ENCODE assay signal across 7 cellular contexts in genomic region chr22:38505595-38506117, GRCh38. TPM values are rescaled to one million over a fixed set of nuclear protein-coding genes. Genes with fewer than 3 reads are reported as not detected.
DNase-seq lines count a peak whose midpoint lies in the region; ATAC-seq and TF ChIP-seq lines count a peak whose summit lies in the region.

No MANE protein-coding gene starts in this region.

- peaks cover 15% of the 10 kb centered on the region; the same call in 1 of the 2 replicates for H3F3A ChIP-seq in GM23338 (replicated peaks; ENCODE audit: low read depth)

- no peaks in the 10 kb centered on the region for H3K9me2 ChIP-seq in GM23338 (ENCODE audit: insufficient read depth)

- DNase-seq in GM12864 (ENCODE audit: low read depth): no peak
- peak; percentile 52 for DNase-seq in GM23338 (ENCODE audit: low spot score)
- DNase-seq in M059J (ENCODE audit: low read depth): peak; percentile 43
- peak in 2 of 3 experiments; percentile 36 to 48 for DNase-seq in activated CD8-positive, alpha-beta memory T cell treated with anti-CD3 and anti-CD28 coated beads for 48 hours (ENCODE audit: low read depth in 2 of 3, low spot score in 2 of 3)
- DNase-seq in epithelial cell of prostate (ENCODE audit: low read depth, low spot score): no peak
- peak; percentile 65 for DNase-seq in mucosa of gallbladder (ENCODE audit: low spot score)
- DNase-seq in stimulated activated CD8-positive, alpha-beta memory T cell treated with anti-CD3 and anti-CD28 coated beads, Interleukin-4, amount 100 ng/mL, for 48 hours: peak; percentile 74

- peaks cover 28% of the 10 kb centered on the region for H3K4me1 Mint-ChIP-seq in GM23338

- H3K9me3 Mint-ChIP-seq in GM23338: no peaks in the 10 kb centered on the region; the same call in 2 of the 3 replicates

- H3K4me2 ChIP-seq in GM23338: peak overlapping the region; percentile 82

- H3K4me3 ChIP-seq in GM12864 (ENCODE audit: low read depth, low read length) (peak overlapping the region; percentile 83), GM23338 (peak overlapping the region; percentile 99)

- H3K4me1 ChIP-seq in GM23338 (ENCODE audit: insufficient read depth): peaks cover 22% of the 10 kb centered on the region

- no peaks in the 10 kb centered on the region for H3K27me3 ChIP-seq in GM23338 (ENCODE audit: insufficient read depth)

- H4K20me1 ChIP-seq in GM23338 (replicated peaks; ENCODE audit: insufficient read depth): peaks cover 32% of the 10 kb centered on the region

- peak overlapping the region; percentile 97 for H3K27ac ChIP-seq in GM23338 (ENCODE audit: low read depth)
- H3K27ac ChIP-seq in epithelial cell of prostate: peak overlapping the region; percentile 95

- H3K27ac Mint-ChIP-seq in GM23338: peak overlapping the region; percentile 100

- H3K79me2 ChIP-seq in GM23338 (replicated peaks; ENCODE audit: insufficient read depth): peaks cover 54% of the 10 kb centered on the region

- peaks cover 25% of the 10 kb centered on the region for H3K27me3 Mint-ChIP-seq in GM23338 (ENCODE audit: insufficient read depth, low read depth, poor library complexity)

- peak; percentile 67 for ATAC-seq in GM23338

- peaks cover 50% of the 10 kb centered on the region for H3K36me3 Mint-ChIP-seq in GM23338 (ENCODE audit: low read depth)

- H2AFZ ChIP-seq in GM23338: no peak overlapping the region

- H3K36me3 ChIP-seq in GM23338 (ENCODE audit: insufficient read depth): peaks cover 20% of the 10 kb centered on the region

- H3K4me3 Mint-ChIP-seq in GM23338: peak overlapping the region; percentile 98

- TF ChIP-seq CTCF in GM12864 (IDR thresholded peaks at IDR 0.05; ENCODE audit: low read depth, low read length, missing control alignments): no peak
- TF ChIP-seq CTCF in GM23338 (conservative IDR thresholded peaks at IDR 0.05; ENCODE audit: low read depth in 2 of 2): no peak

TF ChIP-seq in GM23338, 12 proteins besides CTCF, POLR2A, EP300 and RAD21 (continues in another document):
- TF ChIP-seq POLR2AphosphoS5 (IDR thresholded peaks at IDR 0.05; ENCODE audit: low read depth) (no peak), ETS1 (IDR thresholded peaks at IDR 0.05) (no peak), CREB1 (CRISPR knock-in tag; IDR thresholded peaks at IDR 0.05; ENCODE audit: low read depth) (no peak), EZH2phosphoT487 (IDR thresholded peaks at IDR 0.05; ENCODE audit: unreplicated experiment) (no peak), EZH2 (IDR thresholded peaks at IDR 0.05; ENCODE audit: low read depth, unreplicated experiment) (no peak), ZNF462 (CRISPR knock-in tag; IDR thresholded peaks at IDR 0.05) (no peak), REST (IDR thresholded peaks at IDR 0.05; ENCODE audit: unreplicated experiment) (no peak)

RNA-seq across cellular contexts. Expression of gene DDX17, which starts 0.5 kb away (rescaled TPM):
- 452 and 603 TPM in 2 replicates for total RNA-seq in GM23338 (2014; rRNA removed; shearing (Covaris generic))
- 88.0 and 91.0 TPM in 2 replicates for polyA plus RNA-seq in GM23338 (2016; fragmentation: Nextera tagmentation; extraction: Ambion mirVana)
- 233 and 380 TPM in 2 replicates for total RNA-seq in M059J (2014; rRNA removed; shearing (Covaris generic))
- 535 TPM for total RNA-seq in mucosa of gallbladder

RNA-seq across cellular contexts. Expression of gene KDELR3, which starts 37.8 kb away (rescaled TPM):
- total RNA-seq in GM23338 (2014; rRNA removed; shearing (Covaris generic)): 5.6 and 11.1 TPM in 2 replicates
- 5.7 and 7.8 TPM in 2 replicates for polyA plus RNA-seq in GM23338 (2016; fragmentation: Nextera tagmentation; extraction: Ambion mirVana)
- 58.5 and 83.7 TPM in 2 replicates for total RNA-seq in M059J (2014; rRNA removed; shearing (Covaris generic))
- total RNA-seq in mucosa of gallbladder: 22.8 TPM

RNA-seq across cellular contexts. Expression of gene KCNJ4, which starts 50.7 kb away (rescaled TPM):
- total RNA-seq in GM23338 (2014; rRNA removed; shearing (Covaris generic)): 1.3 TPM in 2 replicates
- polyA plus RNA-seq in GM23338 (2016; fragmentation: Nextera tagmentation; extraction: Ambion mirVana): 0.23 and 0.28 TPM in 2 replicates
- 0.22 and 1.1 TPM in 2 replicates for total RNA-seq in M059J (2014; rRNA removed; shearing (Covaris generic))
- total RNA-seq in mucosa of gallbladder: not detected

Comparison
In these comparisons a context has a peak if more than half of its experiments do, and no peak if none do; other contexts are left out.
1. DNase-seq: peak in GM23338 (single experiment), M059J (single experiment), activated CD8-positive, alpha-beta memory T cell treated with anti-CD3 and anti-CD28 coated beads for 48 hours (2 of 3), mucosa of gallbladder (single experiment) and stimulated activated CD8-positive, alpha-beta memory T cell treated with anti-CD3 and anti-CD28 coated beads, Interleukin-4, amount 100 ng/mL, for 48 hours (single experiment); none in GM12864 (single experiment) and epithelial cell of prostate (single experiment).